Comparison of ENCODE assay signal across 14 cellular contexts in genomic region chr7:47759056-47759706, GRCh38.
DNase-seq lines count a peak whose midpoint lies in the region; ATAC-seq and TF ChIP-seq lines count a peak whose summit lies in the region.
"Had no signal": no experiment of that assay in that cellular context is flagged by ENCODE, and none has a peak within 500 bp of the region (broad histone marks: within the 10 kb centered on the region; RNA-seq: fewer than 3 reads in every experiment).

No MANE protein-coding gene starts in this region.

- intact Hi-C loops in Right ventricle myocardium superior (cut with DNase I) (no loop called here), ascending aorta (cut with DNase I) (loop anchor here (5.0 to 10.0 kb wide), 5 partner anchors 58 to 326 kb away; partner anchors contain the start of genes TNS3 and UPP1), upper lobe of right lung (cut with DNase I) (no loop called here)

- H3K36me3 ChIP-seq in cardiac muscle cell (no peaks in the 10 kb centered on the region), ascending aorta (no peaks in the 10 kb centered on the region), upper lobe of right lung (no peaks in the 10 kb centered on the region)
- H3K36me3 ChIP-seq: esophagus muscularis mucosa, uterus had no signal

- no peak overlapping the region for H3K27ac Mint-ChIP-seq in activated naive CD8-positive, alpha-beta T cell treated with anti-CD3 and anti-CD28 coated beads for 36 hours
- H3K27ac Mint-ChIP-seq: activated CD8-positive, alpha-beta T cell treated with anti-CD3 and anti-CD28 coated beads, Interleukin-2, amount 10 ng/mL, durations not matched to agents 7 days and 5 days; T-helper 1 cell treated with Interleukin-12 subunit alpha and Interleukin-12 subunit beta and Interleukin-4 antibody, amounts not matched to agents 30 μg/mL and 1 μg/mL, for 36 hours had no signal

- H3K27ac ChIP-seq in cardiac muscle cell (no peak overlapping the region), ascending aorta (peak overlapping the region; percentile 63 to 86), upper lobe of right lung (peak overlapping the region; percentile 77)

- DNase-seq in cardiac muscle cell (ENCODE audit: low read depth in 1 of 2, low spot score in 1 of 2) (peak in 1 of 2 donors; percentile 38), Right ventricle myocardium superior (no peak), ascending aorta (ENCODE audit: low spot score in 2 of 2) (no peak), iris pigment epithelial cell (ENCODE audit: low read depth) (peak; percentile 61), upper lobe of right lung (no peak), NCI-H2107 (lab: John Stamatoyannopoulos, UW) (no peak)
- no peak for DNase-seq in activated naive CD8-positive, alpha-beta T cell treated with anti-CD3 and anti-CD28 coated beads for 36 hours
- DNase-seq: activated CD8-positive, alpha-beta T cell treated with anti-CD3 and anti-CD28 coated beads, Interleukin-2, amount 10 ng/mL, durations not matched to agents 7 days and 5 days; left ventricle myocardium superior; MV-4-11; uterus had no signal

- H3K27me3 Mint-ChIP-seq in activated naive CD8-positive, alpha-beta T cell treated with anti-CD3 and anti-CD28 coated beads for 36 hours: peaks cover 6% of the 10 kb centered on the region

- no peaks in the 10 kb centered on the region for H3K9me3 ChIP-seq in cardiac muscle cell (ENCODE audit: low read depth)
- no peaks in the 10 kb centered on the region for H3K9me3 ChIP-seq in ascending aorta
- H3K9me3 ChIP-seq in upper lobe of right lung: no peaks in the 10 kb centered on the region
- H3K9me3 ChIP-seq: esophagus muscularis mucosa, uterus had no signal

- H3K4me1 Mint-ChIP-seq in activated naive CD8-positive, alpha-beta T cell treated with anti-CD3 and anti-CD28 coated beads for 36 hours: no peaks in the 10 kb centered on the region

- no peak overlapping the region for H3K4me3 Mint-ChIP-seq in activated naive CD8-positive, alpha-beta T cell treated with anti-CD3 and anti-CD28 coated beads for 36 hours
- H3K4me3 Mint-ChIP-seq: activated CD8-positive, alpha-beta T cell treated with anti-CD3 and anti-CD28 coated beads, Interleukin-2, amount 10 ng/mL, durations not matched to agents 7 days and 5 days; T-helper 1 cell treated with Interleukin-12 subunit alpha and Interleukin-12 subunit beta and Interleukin-4 antibody, amounts not matched to agents 30 μg/mL and 1 μg/mL, for 36 hours had no signal

- H3K4me1 ChIP-seq in cardiac muscle cell (ENCODE audit: low read depth): no peaks in the 10 kb centered on the region
- H3K4me1 ChIP-seq in ascending aorta: peaks cover 0 to 15% of the 10 kb centered on the region in 2 donors
- H3K4me1 ChIP-seq in upper lobe of right lung: peaks cover 4% of the 10 kb centered on the region
- H3K4me1 ChIP-seq: uterus had no signal

- no peak overlapping the region for H3K4me3 ChIP-seq in cardiac muscle cell
- H3K4me3 ChIP-seq in ascending aorta: no peak overlapping the region
- no peak overlapping the region for H3K4me3 ChIP-seq in upper lobe of right lung
- H3K4me3 ChIP-seq: esophagus muscularis mucosa, uterus had no signal

- no peaks in the 10 kb centered on the region for H3K9me3 Mint-ChIP-seq in activated naive CD8-positive, alpha-beta T cell treated with anti-CD3 and anti-CD28 coated beads for 36 hours
- H3K9me3 Mint-ChIP-seq: T-helper 1 cell treated with Interleukin-12 subunit alpha and Interleukin-12 subunit beta and Interleukin-4 antibody, amounts not matched to agents 30 μg/mL and 1 μg/mL, for 36 hours had no signal

- H3K36me3 Mint-ChIP-seq in activated naive CD8-positive, alpha-beta T cell treated with anti-CD3 and anti-CD28 coated beads for 36 hours: no peaks in the 10 kb centered on the region

- H3K27me3 ChIP-seq in cardiac muscle cell (no peaks in the 10 kb centered on the region), ascending aorta (no peaks in the 10 kb centered on the region), upper lobe of right lung (no peaks in the 10 kb centered on the region)
- H3K27me3 ChIP-seq: esophagus muscularis mucosa, uterus had no signal

- peak; percentile 24 for TF ChIP-seq CTCF in cardiac muscle cell (IDR thresholded peaks at IDR 0.05; ENCODE audit: low read depth, low read length)
- peak in 1 of 3 experiments; percentile 14 for TF ChIP-seq CTCF in ascending aorta (IDR thresholded peaks at IDR 0.05)
- no peak for TF ChIP-seq CTCF in upper lobe of right lung (IDR thresholded peaks at IDR 0.05)

- ATAC-seq in Right ventricle myocardium superior (ENCODE audit: poor library complexity) (no peak), upper lobe of right lung (no peak), GM18498 (IDR thresholded peaks at IDR 0.05; ENCODE audit: unreplicated experiment) (no peak)
- ATAC-seq: activated CD8-positive, alpha-beta T cell treated with anti-CD3 and anti-CD28 coated beads, Interleukin-2, amount 10 ng/mL, durations not matched to agents 7 days and 5 days had no signal
